Comparison of ENCODE assay signal across 1 cellular context in genomic region chr12:7122876-7123769, GRCh38.
TF ChIP-seq lines count a peak whose summit lies in the region.

No MANE protein-coding gene starts in this region.

TF ChIP-seq in HepG2, 621 proteins besides CTCF, POLR2A, EP300 and RAD21 (continued from another document and continues in another):
- TF ChIP-seq IRF9 (CRISPR knock-in tag; IDR thresholded peaks at IDR 0.05; ENCODE audit: borderline replicate concordance) (no peak), ZNF256 (CRISPR knock-in tag; conservative IDR thresholded peaks at IDR 0.05) (no peak), ZNF543 (CRISPR knock-in tag; IDR thresholded peaks at IDR 0.05) (no peak), ZFP91 (CRISPR knock-in tag; IDR thresholded peaks at IDR 0.05; ENCODE audit: borderline replicate concordance) (peak; percentile 13; the same call in 1 of the 2 replicates), ZNF788 (CRISPR knock-in tag; IDR thresholded peaks at IDR 0.05; ENCODE audit: borderline replicate concordance) (no peak), CREB1 (IDR thresholded peaks at IDR 0.05) (no peak), CREB1 (CRISPR knock-in tag; IDR thresholded peaks at IDR 0.05) (peak; percentile 6; the same call in 1 of the 2 replicates), MZF1 (CRISPR knock-in tag; IDR thresholded peaks at IDR 0.05; ENCODE audit: borderline replicate concordance) (no peak), FIP1L1 (IDR thresholded peaks at IDR 0.05; ENCODE audit: borderline replicate concordance, insufficient read depth, low read depth, low read length) (no peak), ZNF850 (CRISPR knock-in tag; conservative IDR thresholded peaks at IDR 0.05) (no peak), ZKSCAN5 (CRISPR knock-in tag; IDR thresholded peaks at IDR 0.05) (no peak), GATAD2A (CRISPR knock-in tag; IDR thresholded peaks at IDR 0.05) (0 out of 2 replicates have a peak, but pooled peaks have one; percentile 44), RFX1 (IDR thresholded peaks at IDR 0.05) (no peak), HDAC1 (CRISPR knock-in tag; IDR thresholded peaks at IDR 0.05) (no peak), SALL1 (CRISPR knock-in tag; IDR thresholded peaks at IDR 0.05) (peak; percentile 62), ZNF704 (CRISPR knock-in tag; IDR thresholded peaks at IDR 0.05; ENCODE audit: borderline replicate concordance) (no peak), JARID2 (CRISPR knock-in tag; IDR thresholded peaks at IDR 0.05; ENCODE audit: insufficient replicate concordance) (no peak), ARNT (IDR thresholded peaks at IDR 0.05) (no peak), NR2F1 (CRISPR knock-in tag; IDR thresholded peaks at IDR 0.05) (peak; percentile 85), TERF1 (CRISPR knock-in tag; IDR thresholded peaks at IDR 0.05) (no peak), CENPX (CRISPR knock-in tag; IDR thresholded peaks at IDR 0.05) (no peak), CHD4 (IDR thresholded peaks at IDR 0.05; ENCODE audit: borderline replicate concordance, low read length) (peak; percentile 80; the same call in 1 of the 2 replicates), PAX8 (CRISPR knock-in tag; IDR thresholded peaks at IDR 0.05; ENCODE audit: borderline replicate concordance) (0 out of 2 replicates have a peak, but pooled peaks have one; percentile 33), SRSF4 (IDR thresholded peaks at IDR 0.05; ENCODE audit: low read depth, low read length, poor library complexity, severe bottlenecking) (no peak), TBX2 (CRISPR knock-in tag; IDR thresholded peaks at IDR 0.05; ENCODE audit: borderline replicate concordance) (no peak), NFIC (IDR thresholded peaks at IDR 0.05; ENCODE audit: low read length) (peak; percentile 60), ZNF737 (CRISPR knock-in tag; IDR thresholded peaks at IDR 0.05; ENCODE audit: borderline replicate concordance) (no peak), ZBTB40 (IDR thresholded peaks at IDR 0.05) (no peak), ZBTB40 (CRISPR knock-in tag; IDR thresholded peaks at IDR 0.05) (0 out of 2 replicates have a peak, but pooled peaks have one; percentile 27), ZNF280B (CRISPR knock-in tag; IDR thresholded peaks at IDR 0.05; ENCODE audit: borderline replicate concordance) (no peak), ZMYM2 (CRISPR knock-in tag; IDR thresholded peaks at IDR 0.05) (no peak; the same call in 1 of the 2 replicates), CREBL2 (CRISPR knock-in tag; IDR thresholded peaks at IDR 0.05; ENCODE audit: borderline replicate concordance) (no peak), SNAPC5 (CRISPR knock-in tag; IDR thresholded peaks at IDR 0.05; ENCODE audit: borderline replicate concordance) (no peak), ZNF574 (CRISPR knock-in tag; IDR thresholded peaks at IDR 0.05) (0 out of 2 replicates have a peak, but pooled peaks have one; percentile 32), BHLHE40 (IDR thresholded peaks at IDR 0.05; ENCODE audit: low read length) (no peak), HNF4G (IDR thresholded peaks at IDR 0.05; ENCODE audit: borderline replicate concordance, low read depth, low read length) (peak; percentile 84), HNF4G (CRISPR knock-in tag; IDR thresholded peaks at IDR 0.05; ENCODE audit: borderline replicate concordance, low read depth) (0 out of 2 replicates have a peak, but pooled peaks have one; percentile 16), ZFY (CRISPR knock-in tag; IDR thresholded peaks at IDR 0.05) (0 out of 2 replicates have a peak, but pooled peaks have one; percentile 23), RBAK (CRISPR knock-in tag; IDR thresholded peaks at IDR 0.05) (no peak), SOX6 (IDR thresholded peaks at IDR 0.05) (no peak), SOX6 (CRISPR knock-in tag; IDR thresholded peaks at IDR 0.05) (peak; percentile 30), RARA (CRISPR knock-in tag; IDR thresholded peaks at IDR 0.05) (peak; percentile 84), NAIF1 (CRISPR knock-in tag; IDR thresholded peaks at IDR 0.05; ENCODE audit: borderline replicate concordance) (no peak), ZNF768 (CRISPR knock-in tag; IDR thresholded peaks at IDR 0.05) (no peak), KLF12 (CRISPR knock-in tag; IDR thresholded peaks at IDR 0.05; ENCODE audit: borderline replicate concordance) (no peak)
